ENCODE assay signal across 8 cellular contexts in the genomic region with DNA sequence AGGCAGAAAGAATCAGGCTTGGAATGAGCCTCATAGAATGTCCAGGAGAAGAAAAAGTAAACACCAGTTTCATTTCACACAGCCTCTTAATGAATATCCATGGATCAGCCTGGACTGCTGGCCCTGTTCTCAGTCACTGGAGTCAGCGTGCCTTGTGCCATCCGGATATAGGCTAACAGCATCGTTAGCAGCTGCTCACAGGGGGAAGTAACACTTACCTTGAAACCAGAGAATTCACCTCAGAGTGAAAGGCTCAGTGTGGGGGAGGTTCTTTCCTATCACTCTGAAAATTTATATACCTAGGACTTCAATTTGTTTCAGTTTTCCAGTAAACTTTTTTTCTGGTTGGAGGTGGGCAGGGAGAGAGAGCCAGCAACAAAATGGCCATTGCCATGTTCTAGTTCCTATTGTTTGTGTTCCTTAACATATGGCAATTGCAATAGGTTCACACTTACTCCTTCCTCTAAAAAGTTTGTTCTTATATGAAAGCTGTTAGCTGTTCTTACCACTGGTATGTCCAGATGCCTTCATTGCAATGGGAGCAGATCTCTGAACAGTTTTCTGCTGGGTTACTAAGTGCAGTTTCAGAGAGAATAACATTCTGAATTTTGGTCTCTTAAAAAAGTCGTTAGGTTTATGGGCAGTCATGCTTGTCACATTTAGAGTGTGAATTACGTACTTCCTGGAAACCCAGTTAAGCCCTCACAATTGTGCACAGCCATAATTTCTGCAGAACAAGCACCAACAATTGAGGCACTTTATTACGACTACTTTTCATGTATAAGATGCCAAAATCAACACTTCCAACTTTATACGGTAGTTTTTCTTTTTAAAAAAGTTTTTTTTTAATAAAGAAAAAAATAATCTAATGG.
DNase-seq lines count a peak whose midpoint lies in the region; ATAC-seq and TF ChIP-seq lines count a peak whose summit lies in the region.

No MANE protein-coding gene starts in this region.

- no peaks in the 10 kb centered on the region for H3K36me3 ChIP-seq in SJCRH30

- H3K9me3 Mint-ChIP-seq in IgD-negative memory B cell = no peaks in the 10 kb centered on the region
- no peaks in the 10 kb centered on the region for H3K9me3 Mint-ChIP-seq in effector memory CD8-positive, alpha-beta T cell

- TF ChIP-seq CTCF in GM12865 (IDR thresholded peaks at IDR 0.05; ENCODE audit: insufficient read depth, low read depth, low read length, missing control alignments) = no peak

- H3K4me1 Mint-ChIP-seq in IgD-negative memory B cell = peaks cover 12 to 20% (median 15%) of the 10 kb centered on the region in 3 donors
- peaks cover 20 to 42% of the 10 kb centered on the region in 2 donors for H3K4me1 Mint-ChIP-seq in effector memory CD8-positive, alpha-beta T cell (ENCODE audit: low read depth in 2 of 2)

- ATAC-seq in GM21423 (IDR thresholded peaks at IDR 0.05; ENCODE audit: unreplicated experiment) = peak; percentile 80
- ATAC-seq in effector memory CD8-positive, alpha-beta T cell (replicated peaks) = peak; percentile 89
- ATAC-seq in HG03097 (IDR thresholded peaks at IDR 0.05; ENCODE audit: low FRiP score, unreplicated experiment) = no peak

- peaks cover 1% of the 10 kb centered on the region for H3K36me3 Mint-ChIP-seq in IgD-negative memory B cell
- no peaks in the 10 kb centered on the region for H3K36me3 Mint-ChIP-seq in effector memory CD8-positive, alpha-beta T cell (ENCODE audit: insufficient read depth)

- H3K4me3 Mint-ChIP-seq in IgD-negative memory B cell = peak overlapping the region in 2 of 4 donors; percentile 30 to 74
- peak overlapping the region; percentile 49 to 51 for H3K4me3 Mint-ChIP-seq in effector memory CD8-positive, alpha-beta T cell

- no peak overlapping the region for H3K27ac ChIP-seq in SJCRH30

- H3K4me1 ChIP-seq in SJCRH30 = no peaks in the 10 kb centered on the region

- no peaks in the 10 kb centered on the region for H3K27me3 ChIP-seq in SJCRH30

- H3K27ac Mint-ChIP-seq in IgD-negative memory B cell = peak overlapping the region; percentile 57 to 72 (median 72)
- peak overlapping the region; percentile 91 to 94 for H3K27ac Mint-ChIP-seq in effector memory CD8-positive, alpha-beta T cell

- H3K9me3 ChIP-seq in SJCRH30 (replicated peaks) = no peaks in the 10 kb centered on the region

- no peaks in the 10 kb centered on the region for H3K27me3 Mint-ChIP-seq in IgD-negative memory B cell
- no peaks in the 10 kb centered on the region for H3K27me3 Mint-ChIP-seq in effector memory CD8-positive, alpha-beta T cell

- no peak overlapping the region for H3K4me3 ChIP-seq in GM12865 (ENCODE audit: low read depth, low read length)
- no peak overlapping the region for H3K4me3 ChIP-seq in SJCRH30

- DNase-seq in GM12865 (ENCODE audit: low read depth) (peak; percentile 56), GF-D8 (lab: John Stamatoyannopoulos, UW) (no peak), A172 (ENCODE audit: low spot score) (no peak), SJCRH30 (no peak)
- DNase-seq in effector memory CD8-positive, alpha-beta T cell = peak; percentile 27 to 40 (median 27)

Comparison
In these comparisons a context has a peak if more than half of its experiments do, and no peak if none do; other contexts are left out.
1. DNase-seq: peak in GM12865 (single experiment) and effector memory CD8-positive, alpha-beta T cell (3 of 3); none in GF-D8 (single experiment), A172 (single experiment) and SJCRH30 (0 of 2).